In the genomic region with DNA sequence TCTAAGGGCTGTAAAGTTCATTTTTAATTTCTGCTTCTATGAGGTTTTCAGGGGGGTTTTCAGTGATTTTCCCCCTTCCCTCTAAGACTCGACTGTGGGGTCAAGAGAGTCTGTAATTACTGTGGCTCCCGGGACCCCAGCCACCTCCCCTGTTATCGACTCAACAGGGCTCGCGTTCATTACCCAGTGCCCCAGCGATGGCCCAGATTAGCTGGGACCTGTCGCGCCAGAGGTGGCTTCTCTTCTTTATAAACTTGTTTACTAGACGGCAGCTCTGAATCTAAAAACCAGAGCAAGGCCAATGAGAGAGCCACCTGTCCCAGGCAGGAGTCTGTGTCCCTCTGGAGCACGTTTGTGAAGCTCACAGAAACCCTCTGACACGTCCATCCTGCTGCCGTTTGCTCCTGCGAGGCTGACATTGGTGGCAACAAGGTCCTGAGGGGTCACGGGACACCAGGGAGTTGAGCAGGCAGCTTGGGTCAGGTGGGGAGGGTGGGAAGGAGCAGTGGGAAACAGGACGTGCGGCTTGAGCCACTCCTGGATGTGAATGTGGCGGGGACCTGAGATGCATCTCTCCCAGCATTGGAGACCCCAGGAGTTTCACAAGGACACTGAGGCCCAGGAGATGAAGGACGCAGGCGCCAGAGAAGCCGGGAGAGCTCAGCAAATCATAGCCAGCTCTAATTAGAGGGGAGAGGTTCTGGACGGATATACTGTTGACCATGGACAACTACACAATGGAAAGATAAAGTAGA, we compare ENCODE assay signal across 22 cellular contexts.
"Had no signal": no experiment of that assay in that cellular context is flagged by ENCODE, and none has a peak within 500 bp of the region (broad histone marks: within the 10 kb centered on the region; RNA-seq: fewer than 3 reads in every experiment).

No MANE protein-coding gene starts in this region.

- H3K4me1 Mint-ChIP-seq: activated CD4-positive, alpha-beta memory T cell treated with anti-CD3 and anti-CD28 coated beads, Interleukin-2, amount 10 ng/mL, durations not matched to agents 7 days and 5 days; activated CD4-positive, alpha-beta T cell treated with anti-CD3 and anti-CD28 coated beads for 36 hours; activated CD8-positive, alpha-beta memory T cell treated with anti-CD3 and anti-CD28 coated beads, Interleukin-2, amount 10 ng/mL, durations not matched to agents 7 days and 5 days; activated naive CD8-positive, alpha-beta T cell treated with anti-CD3 and anti-CD28 coated beads, Interleukin-2, amount 50 U/mL, for 24 hours; central memory CD8-positive, alpha-beta T cell; immature natural killer cell; naive thymus-derived CD8-positive, alpha-beta T cell had no signal

- H3K4me1 ChIP-seq: lower lobe of right lung, pancreas had no signal

- H3K4me3 ChIP-seq: lower lobe of right lung, pancreas, tibial nerve had no signal

- H3K9me3 Mint-ChIP-seq: activated CD4-positive, alpha-beta memory T cell treated with anti-CD3 and anti-CD28 coated beads, Interleukin-2, amount 10 ng/mL, durations not matched to agents 7 days and 5 days; activated naive CD4-positive, alpha-beta T cell treated with anti-CD3 and anti-CD28 coated beads for 36 hours; activated naive CD8-positive, alpha-beta T cell treated with anti-CD3 and anti-CD28 coated beads, Interleukin-2, amount 50 U/mL, for 24 hours; central memory CD8-positive, alpha-beta T cell; immature natural killer cell; naive thymus-derived CD8-positive, alpha-beta T cell had no signal

- ATAC-seq: activated CD4-positive, alpha-beta T cell treated with anti-CD3 and anti-CD28 coated beads for 36 hours; activated CD8-positive, alpha-beta memory T cell treated with anti-CD3 and anti-CD28 coated beads, Interleukin-2, amount 10 ng/mL, durations not matched to agents 7 days and 5 days; activated naive CD8-positive, alpha-beta T cell treated with anti-CD3 and anti-CD28 coated beads, Interleukin-2, amount 50 U/mL, for 24 hours; lower lobe of right lung; naive thymus-derived CD8-positive, alpha-beta T cell had no signal

- DNase-seq: activated CD4-positive, alpha-beta memory T cell treated with anti-CD3 and anti-CD28 coated beads, Interleukin-2, amount 10 ng/mL, durations not matched to agents 7 days and 5 days; activated CD4-positive, alpha-beta T cell treated with anti-CD3 and anti-CD28 coated beads for 36 hours; activated CD8-positive, alpha-beta memory T cell treated with anti-CD3 and anti-CD28 coated beads, Interleukin-2, amount 10 ng/mL, durations not matched to agents 7 days and 5 days; activated naive CD4-positive, alpha-beta T cell treated with anti-CD3 and anti-CD28 coated beads for 36 hours; activated naive CD8-positive, alpha-beta T cell treated with anti-CD3 and anti-CD28 coated beads, Interleukin-2, amount 50 U/mL, for 24 hours; anterior cingulate cortex; brain microvascular endothelial cell; cortex of kidney; erythroblast; immature natural killer cell; naive thymus-derived CD8-positive, alpha-beta T cell; stimulated activated CD4-positive, alpha-beta T cell treated with anti-CD3 and anti-CD28 coated beads, Interleukin-12 subunit alpha, Interleukin-12 subunit beta, amount 100 ng/mL, for 4 hours; stimulated activated CD4-positive, alpha-beta T cell treated with anti-CD3 and anti-CD28 coated beads, Interleukin-1b, Interleukin-23, amount 100 ng/mL, for 48 hours; stimulated activated naive CD4-positive, alpha-beta T cell treated with Interleukin-2 at 50 U/mL for 16 hours; substantia nigra; SW 1271; T-helper 2 cell had no signal

- H3K27me3 ChIP-seq: brain microvascular endothelial cell, pancreas, tibial nerve had no signal

- H3K9me3 ChIP-seq: lower lobe of right lung, pancreas, tibial nerve had no signal

- H3K36me3 ChIP-seq: brain microvascular endothelial cell, pancreas had no signal

- H3K4me3 Mint-ChIP-seq: activated CD4-positive, alpha-beta memory T cell treated with anti-CD3 and anti-CD28 coated beads, Interleukin-2, amount 10 ng/mL, durations not matched to agents 7 days and 5 days; activated CD4-positive, alpha-beta T cell treated with anti-CD3 and anti-CD28 coated beads for 36 hours; activated CD8-positive, alpha-beta memory T cell treated with anti-CD3 and anti-CD28 coated beads, Interleukin-2, amount 10 ng/mL, durations not matched to agents 7 days and 5 days; activated naive CD4-positive, alpha-beta T cell treated with anti-CD3 and anti-CD28 coated beads for 36 hours; activated naive CD8-positive, alpha-beta T cell treated with anti-CD3 and anti-CD28 coated beads, Interleukin-2, amount 50 U/mL, for 24 hours; central memory CD8-positive, alpha-beta T cell; immature natural killer cell; naive thymus-derived CD8-positive, alpha-beta T cell had no signal

- H3K27ac Mint-ChIP-seq: activated CD4-positive, alpha-beta memory T cell treated with anti-CD3 and anti-CD28 coated beads, Interleukin-2, amount 10 ng/mL, durations not matched to agents 7 days and 5 days; activated CD4-positive, alpha-beta T cell treated with anti-CD3 and anti-CD28 coated beads for 36 hours; activated CD8-positive, alpha-beta memory T cell treated with anti-CD3 and anti-CD28 coated beads, Interleukin-2, amount 10 ng/mL, durations not matched to agents 7 days and 5 days; activated naive CD4-positive, alpha-beta T cell treated with anti-CD3 and anti-CD28 coated beads for 36 hours; activated naive CD8-positive, alpha-beta T cell treated with anti-CD3 and anti-CD28 coated beads, Interleukin-2, amount 50 U/mL, for 24 hours had no signal

- H3K27ac ChIP-seq: brain microvascular endothelial cell, lower lobe of right lung, pancreas, tibial nerve, VCaP had no signal

- H3K27me3 Mint-ChIP-seq: activated CD4-positive, alpha-beta memory T cell treated with anti-CD3 and anti-CD28 coated beads, Interleukin-2, amount 10 ng/mL, durations not matched to agents 7 days and 5 days; activated CD4-positive, alpha-beta T cell treated with anti-CD3 and anti-CD28 coated beads for 36 hours; activated CD8-positive, alpha-beta memory T cell treated with anti-CD3 and anti-CD28 coated beads, Interleukin-2, amount 10 ng/mL, durations not matched to agents 7 days and 5 days; activated naive CD8-positive, alpha-beta T cell treated with anti-CD3 and anti-CD28 coated beads, Interleukin-2, amount 50 U/mL, for 24 hours; central memory CD8-positive, alpha-beta T cell; naive thymus-derived CD8-positive, alpha-beta T cell had no signal

- H3K36me3 Mint-ChIP-seq: activated CD8-positive, alpha-beta memory T cell treated with anti-CD3 and anti-CD28 coated beads, Interleukin-2, amount 10 ng/mL, durations not matched to agents 7 days and 5 days had no signal
